In the genomic region with DNA sequence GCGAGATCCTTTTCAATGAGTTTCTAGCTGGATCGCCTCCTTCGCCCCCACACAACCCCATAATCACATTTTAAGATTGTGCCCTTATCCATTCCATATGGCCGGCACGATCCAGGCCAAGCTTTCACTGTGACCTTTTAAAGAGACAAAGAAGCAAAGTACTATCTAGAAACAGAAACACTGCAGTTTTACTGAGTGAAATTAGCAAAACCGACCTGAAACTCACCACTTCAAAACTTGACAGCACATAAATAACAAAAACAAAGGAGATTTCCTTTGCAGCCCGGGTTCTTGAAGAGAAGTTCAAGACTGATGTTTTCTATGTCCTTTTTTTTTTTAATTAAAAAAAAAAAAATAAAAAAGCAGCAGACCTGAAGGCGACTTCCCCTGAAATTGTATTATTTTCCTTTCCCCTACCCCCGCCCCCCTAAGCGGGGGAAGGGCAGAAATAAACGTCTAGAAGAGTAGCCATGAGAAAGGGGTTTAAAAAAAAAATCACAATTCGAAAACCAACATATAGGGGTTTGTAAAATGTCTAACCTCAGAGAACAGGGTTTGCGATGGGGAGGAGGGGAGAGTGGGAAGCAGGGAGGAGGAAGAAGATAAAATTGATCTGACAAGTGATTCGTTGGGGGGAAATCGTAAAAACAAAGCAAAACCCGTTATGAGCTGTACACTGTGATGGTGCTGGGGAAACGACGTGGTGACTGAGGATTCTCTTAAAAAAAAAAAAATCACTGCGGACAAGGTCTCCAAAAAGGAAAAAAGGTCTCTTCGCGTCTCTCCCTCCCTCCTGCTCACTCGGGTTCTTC, we compare ENCODE assay signal across 8 cellular contexts. TPM values are rescaled to one million over a fixed set of nuclear protein-coding genes. Genes with fewer than 3 reads are reported as not detected.
DNase-seq lines count a peak whose midpoint lies in the region; ATAC-seq, FAIRE-seq and TF ChIP-seq lines count a peak whose summit lies in the region.

No MANE protein-coding gene starts in this region.

- DNase-seq in SK-N-SH (peak; percentile 43), cerebellum (ENCODE audit: low spot score) (peak; percentile 55), keratinocyte (ENCODE audit: low read depth, low spot score) (no peak), small intestine (peak; percentile 56), HPDE6-E6E7 (ENCODE audit: extremely low spot score) (no peak)

- H3K27me3 ChIP-seq in DOHH2 (ENCODE audit: control insufficient read depth, low read length), result peaks cover 49% of the 10 kb centered on the region
- H3K27me3 ChIP-seq in SK-N-SH (ENCODE audit: insufficient read depth), result no peaks in the 10 kb centered on the region
- no peaks in the 10 kb centered on the region for H3K27me3 ChIP-seq in keratinocyte (ENCODE audit: control insufficient read depth, extremely low read depth, insufficient read depth, low read length)
- no peaks in the 10 kb centered on the region for H3K27me3 ChIP-seq in small intestine (ENCODE audit: control insufficient read depth in 2 of 2, insufficient read depth in 2 of 2, low read length in 2 of 2)

- peak overlapping the region; percentile 98 for H2AFZ ChIP-seq in SK-N-SH (ENCODE audit: low read depth)
- H2AFZ ChIP-seq in keratinocyte (ENCODE audit: control insufficient read depth, low read length), result peak overlapping the region; percentile 93

- POLR2A ChIA-PET in SK-N-SH (lab: Yijun Ruan, JAX), result interaction anchor here (0.6 to 2.5 kb wide), 2 partner anchors 311 to 800 kb away, joined by 4 to 8 read pairs; no protein-coding TSS in a partner anchor

- TF ChIP-seq CTCF in DOHH2 (IDR thresholded peaks at IDR 0.05; ENCODE audit: low read depth, low read length, poor library complexity, severe bottlenecking) (no peak), SK-N-SH (IDR thresholded peaks at IDR 0.05) (no peak), keratinocyte (optimal IDR thresholded peaks at IDR 0.05 in 1 of 3, IDR thresholded peaks at IDR 0.05 in 1 of 3, conservative IDR thresholded peaks at IDR 0.05 in 1 of 3; ENCODE audit: extremely low read depth in 1 of 3, insufficient read depth in 2 of 3, low read length in 3 of 3) (no peak)

- dilution Hi-C loops in keratinocyte (cut with MboI; ENCODE audit: extremely low pct_ligation_motif_present, low sequenced_read_pairs), result no loop called here

- 3% methylated on average over 22 of the region's 22 CpGs for WGBS in SK-N-SH (ENCODE audit: low lambda C conversion rate)
- WGBS in small intestine, 3 donors, result 1 to 5% (median 4%) methylated on average over 22 of the region's 22 CpGs

- H3K9me1 ChIP-seq in keratinocyte (ENCODE audit: control insufficient read depth, extremely low read depth, insufficient read depth, low read length), result no peaks in the 10 kb centered on the region

- H4K20me1 ChIP-seq in DOHH2 (ENCODE audit: control insufficient read depth, insufficient read depth, low read depth, low read length) (peaks cover 4% of the 10 kb centered on the region; the same call in 1 of the 2 replicates), SK-N-SH (ENCODE audit: insufficient read depth) (no peaks in the 10 kb centered on the region), keratinocyte (ENCODE audit: control insufficient read depth, extremely low read depth, insufficient read depth, low read length) (no peaks in the 10 kb centered on the region)

- ATAC-seq in GM19455 (IDR thresholded peaks at IDR 0.05; ENCODE audit: unreplicated experiment), result peak; percentile 77
- ATAC-seq in HG03457 (IDR thresholded peaks at IDR 0.05; ENCODE audit: unreplicated experiment), result peak; percentile 74

- H3K4me2 ChIP-seq in DOHH2 (ENCODE audit: low read length) (peak overlapping the region; percentile 99), SK-N-SH (peak overlapping the region; percentile 98), keratinocyte (ENCODE audit: control insufficient read depth, extremely low read depth, insufficient read depth, low read depth, low read length) (peak overlapping the region; percentile 98)

- no peak; the same call in 1 of the 2 replicates for TF ChIP-seq RAD21 in SK-N-SH (IDR thresholded peaks at IDR 0.05; ENCODE audit: low read length)

- H3K4me1 ChIP-seq in DOHH2 (ENCODE audit: control insufficient read depth, low read length), result peaks cover 21% of the 10 kb centered on the region
- peaks cover 0 to 5% of the 10 kb centered on the region in 2 experiments; a peak in 2 of 4 replicates for H3K4me1 ChIP-seq in SK-N-SH (ENCODE audit: control insufficient read depth in 1 of 2, insufficient read depth in 2 of 2, low read depth in 1 of 2, low read length in 1 of 2)
- H3K4me1 ChIP-seq in keratinocyte (ENCODE audit: control insufficient read depth, extremely low read depth, insufficient read depth, low read length), result peaks cover 11% of the 10 kb centered on the region
- peaks cover 0 to 3% of the 10 kb centered on the region in 2 donors for H3K4me1 ChIP-seq in small intestine (ENCODE audit: control insufficient read depth in 2 of 2, insufficient read depth in 1 of 2, low read depth in 1 of 2, low read length in 1 of 2)

- no peak overlapping the region for H3K27ac ChIP-seq in DOHH2 (ENCODE audit: low read depth, low read length)
- H3K27ac ChIP-seq in SK-N-SH (ENCODE audit: low read depth in 2 of 2, low read length in 1 of 2), result peak overlapping the region; percentile 49 to 89; a peak in 3 of 4 replicates
- no peak overlapping the region for H3K27ac ChIP-seq in keratinocyte (ENCODE audit: control insufficient read depth, insufficient read depth, low read length)
- peak overlapping the region; percentile 91 for H3K27ac ChIP-seq in small intestine (ENCODE audit: low read depth in 1 of 2, low read length in 1 of 2)

- peak overlapping the region; percentile 91 for H3K4me3 ChIP-seq in DOHH2 (ENCODE audit: low read length)
- peak overlapping the region; percentile 72 to 90 for H3K4me3 ChIP-seq in SK-N-SH (ENCODE audit: low read depth in 2 of 2, low read length in 1 of 2)
- peak overlapping the region; percentile 73 to 77 (median 75) for H3K4me3 ChIP-seq in keratinocyte (ENCODE audit: control insufficient read depth in 2 of 3, extremely low read depth in 1 of 3, insufficient read depth in 2 of 3, low read depth in 1 of 3, low read length in 3 of 3)
- H3K4me3 ChIP-seq in small intestine (ENCODE audit: low read depth in 1 of 2, low read length in 2 of 2), result peak overlapping the region; percentile 95 to 97

- no peaks in the 10 kb centered on the region for H3K9me3 ChIP-seq in DOHH2 (ENCODE audit: control insufficient read depth, insufficient read depth, low read length)
- no peaks in the 10 kb centered on the region for H3K9me3 ChIP-seq in SK-N-SH
- no peaks in the 10 kb centered on the region for H3K9me3 ChIP-seq in keratinocyte (ENCODE audit: control insufficient read depth, low read depth, low read length)
- H3K9me3 ChIP-seq in small intestine (ENCODE audit: control insufficient read depth, low read depth), result no peaks in the 10 kb centered on the region

- peaks cover 16% of the 10 kb centered on the region for H3F3A ChIP-seq in DOHH2 (ENCODE audit: control insufficient read depth, insufficient read depth)
- peaks cover 9% of the 10 kb centered on the region for H3F3A ChIP-seq in SK-N-SH (replicated peaks; ENCODE audit: insufficient read depth)

- H3K36me3 ChIP-seq in DOHH2 (ENCODE audit: control insufficient read depth, low read length) (no peaks in the 10 kb centered on the region), SK-N-SH (replicated peaks in 1 of 2; ENCODE audit: control insufficient read depth in 1 of 2, insufficient read depth in 2 of 2, low read length in 1 of 2) (peaks cover 5 to 8% of the 10 kb centered on the region in 2 experiments), keratinocyte (ENCODE audit: control insufficient read depth in 2 of 2, extremely low read depth in 1 of 2, insufficient read depth in 2 of 2, low read length in 2 of 2) (no peaks in the 10 kb centered on the region), small intestine (ENCODE audit: control insufficient read depth in 2 of 2, insufficient read depth in 2 of 2, low read length in 2 of 2) (peaks cover 3 to 5% of the 10 kb centered on the region in 2 donors)

- CTCF ChIA-PET in SK-N-SH (lab: Yijun Ruan, JAX), result interaction anchor here (1.0 to 1.8 kb wide), 2 partner anchors 34 to 295 kb away, joined by 3 to 6 read pairs; no protein-coding TSS in a partner anchor

- peak overlapping the region; percentile 70 for H3K9ac ChIP-seq in SK-N-SH
- H3K9ac ChIP-seq in keratinocyte (ENCODE audit: control insufficient read depth, extremely low read depth, insufficient read depth, low read length), result peak overlapping the region; percentile 72

- H3K79me2 ChIP-seq in DOHH2 (ENCODE audit: control insufficient read depth, low read length), result no peaks in the 10 kb centered on the region
- no peaks in the 10 kb centered on the region; the same call in 1 of the 2 replicates for H3K79me2 ChIP-seq in SK-N-SH (ENCODE audit: insufficient read depth)
- H3K79me2 ChIP-seq in keratinocyte (ENCODE audit: control insufficient read depth, insufficient read depth, low read length), result no peaks in the 10 kb centered on the region

- FAIRE-seq in keratinocyte (lab: Jason Lieb, UNC) (peak; percentile 73), small intestine (lab: Jason Lieb, UNC) (no peak)

- H3K9me2 ChIP-seq in DOHH2 (replicated peaks; ENCODE audit: control insufficient read depth, low read length) (no peaks in the 10 kb centered on the region), SK-N-SH (no peaks in the 10 kb centered on the region)

- peak in 1 of 2 experiments; percentile 27; a peak in 2 of 4 replicates for TF ChIP-seq EP300 in SK-N-SH (IDR thresholded peaks at IDR 0.05; ENCODE audit: borderline replicate concordance in 1 of 2, low read depth in 1 of 2, low read length in 1 of 2)

TF ChIP-seq in SK-N-SH, 30 proteins besides CTCF, POLR2A, EP300 and RAD21 (continues in another document):
- TF ChIP-seq RXRA (IDR thresholded peaks at IDR 0.05; ENCODE audit: borderline replicate concordance, low read depth) (no peak), YY1 (IDR thresholded peaks at IDR 0.05; ENCODE audit: low read depth) (peak; percentile 69; the same call in 1 of the 2 replicates)

RNA-seq across cellular contexts. Expression of gene SATB1, which starts 1.5 kb away (rescaled TPM):
- polyA plus RNA-seq in SK-N-SH (2012; rRNA removed) (8.5 and 12.6 TPM in 2 replicates), keratinocyte (7.8 to 9.0 TPM (median 9.0 TPM) in 3 replicates), small intestine (10 to 100 TPM in 1 of 3 donors, 1 to 10 TPM in 2; 8.1 to 10.7 (median 9.5) TPM)
- polyA plus RNA-seq in SK-N-SH (2012; cell fraction: cytosol; rRNA removed), result 8.1 and 9.4 TPM in 2 replicates
- 20.8 and 20.9 TPM in 2 replicates for polyA plus RNA-seq in SK-N-SH (2012; cell fraction: nucleus; rRNA removed)
- 77.8 TPM for total RNA-seq in cerebellum
- 4.3 TPM for polyA plus RNA-seq in keratinocyte (2011; ENCODE audit: low read depth)
- polyA plus RNA-seq in keratinocyte (2011; cell fraction: cytosol; rRNA removed), result 8.1 and 15.7 TPM in 2 replicates
- polyA plus RNA-seq in keratinocyte (2011; cell fraction: nucleus; rRNA removed), result 22.9 and 25.0 TPM in 2 replicates
- 3.6 and 5.7 TPM in 2 replicates for polyA plus RNA-seq in keratinocyte (2012; ENCODE audit: low replicate concordance)
- 1.4 to 24.8 TPM (median 12.7 TPM) in 3 replicates for polyA minus RNA-seq in keratinocyte
- 15.2 TPM for polyA minus RNA-seq in keratinocyte (2011; cell fraction: cytosol; rRNA and poly(A)+ RNA removed)
- polyA minus RNA-seq in keratinocyte (2011; cell fraction: nucleus; rRNA and poly(A)+ RNA removed), result 6.9 and 12.4 TPM in 2 replicates

Comparison
In these comparisons a context has a peak if more than half of its experiments do, and no peak if none do; other contexts are left out.
1. H3K27ac ChIP-seq: peak in SK-N-SH (2 of 2) and small intestine (2 of 2); none in DOHH2 (single experiment) and keratinocyte (single experiment).
2. DNase-seq: peak in SK-N-SH (single experiment), cerebellum (single experiment) and small intestine (single experiment); none in keratinocyte (single experiment) and HPDE6-E6E7 (single experiment).
3. Peak in every context shown above with its lines, with median percentiles within 50 percentile points of each other: H3K4me2 ChIP-seq and H3K4me3 ChIP-seq.